35 cellular contexts compared by ENCODE assay signal in genomic region chr18:73884868-73885267, GRCh38.
"Had no signal": no experiment of that assay in that cellular context is flagged by ENCODE, and none has a peak within 500 bp of the region (broad histone marks: within the 10 kb centered on the region; RNA-seq: fewer than 3 reads in every experiment).

No MANE protein-coding gene starts in this region.

- DNase-seq: Karpas-422, Kasumi-1, KG1, MG63, MM.1S, NCI-H1048, NCI-H1092, NCI-H1092 treated with DMSO at 0.1 percent for 48 hours, NCI-H1105, NCI-H1105 treated with DMSO at 0.1 percent for 48 hours, NCI-H1417, NCI-H1417 treated with DMSO at 0.1 percent for 48 hours, NCI-H1436, NCI-H1436 treated with DMSO at 0.1 percent for 48 hours, NCI-H146, NCI-H1694, NCI-H1694 treated with DMSO at 0.1 percent for 48 hours, NCI-H187, NCI-H187 treated with DMSO at 0.1 percent for 48 hours, NCI-H1930, NCI-H2029, NCI-H2029 treated with DMSO at 0.1 percent for 48 hours, NCI-H2081, NCI-H2081 treated with DMSO at 0.1 percent for 48 hours, NCI-H2107, NCI-H2171, NCI-H2171 treated with DMSO at 0.1 percent for 48 hours, NCI-H2227 treated with DMSO at 0.1 percent for 48 hours, NCI-H226, NCI-H345, NCI-H446, NCI-H446 treated with DMSO at 0.1 percent for 48 hours, NCI-H510A, NCI-H510A treated with DMSO at 0.1 percent for 48 hours had no signal

- H3K36me3 ChIP-seq: MG63 had no signal

- H3K27me3 ChIP-seq: MG63 had no signal

- H3K4me2 ChIP-seq: KMS-11 had no signal

- H3K27ac ChIP-seq: KMS-11 had no signal

- H3K4me3 ChIP-seq: MG63 had no signal

- H3K9me3 ChIP-seq: MG63 had no signal
